In genomic region chr2:26846334-26846863, GRCh38 we compare ENCODE assay signal across 1 cellular context.
TF ChIP-seq lines count a peak whose summit lies in the region.

No MANE protein-coding gene starts in this region.

TF ChIP-seq in SK-N-SH treated with all-trans-retinoic acid at 6 μM for 48 hours, 23 proteins besides CTCF, POLR2A, EP300 and RAD21 (continued from another document):
- TF ChIP-seq TSHZ2 (CRISPR knock-in tag; IDR thresholded peaks at IDR 0.05) (no peak), ZFP3 (CRISPR knock-in tag; IDR thresholded peaks at IDR 0.05) (no peak), GLIS3 (CRISPR knock-in tag; IDR thresholded peaks at IDR 0.05) (no peak), OSR1 (CRISPR knock-in tag; IDR thresholded peaks at IDR 0.05) (no peak), ZC3H10 (CRISPR knock-in tag; IDR thresholded peaks at IDR 0.05) (no peak), ARNTL (CRISPR knock-in tag; IDR thresholded peaks at IDR 0.05; ENCODE audit: borderline replicate concordance, low read depth) (no peak)
